Comparison of ENCODE assay signal across 23 cellular contexts in genomic region chr1:151553659-151554058, GRCh38. TPM values are rescaled to one million over a fixed set of nuclear protein-coding genes. Genes with fewer than 3 reads are reported as not detected.
DNase-seq lines count a peak whose midpoint lies in the region; TF ChIP-seq lines count a peak whose summit lies in the region.
"Had no signal": no experiment of that assay in that cellular context is flagged by ENCODE, and none has a peak within 500 bp of the region (broad histone marks: within the 10 kb centered on the region; RNA-seq: fewer than 3 reads in every experiment).

No MANE protein-coding gene starts in this region.

- H3K4me1 ChIP-seq in mammary epithelial cell (ENCODE audit: insufficient read depth, low read length) (peaks cover 23% of the 10 kb centered on the region), breast epithelium (no peaks in the 10 kb centered on the region)
- H3K4me1 ChIP-seq: HAP-1, testis had no signal

- H3K9ac ChIP-seq in mammary epithelial cell (ENCODE audit: insufficient read depth, low read length) = no peak overlapping the region

- intact Hi-C loops in mammary epithelial cell (cut with micrococcal nuclease) (no loop called here), breast epithelium (cut with DNase I; ENCODE audit: low total_unique reads) (no loop called here)

- H3K9me3 Mint-ChIP-seq in activated CD4-positive, alpha-beta T cell treated with anti-CD3 and anti-CD28 coated beads, Interleukin-2, amount 10 ng/mL, durations not matched to agents 7 days and 5 days = no peaks in the 10 kb centered on the region
- H3K9me3 Mint-ChIP-seq: activated T-helper 2 cell treated with anti-CD3 and anti-CD28 coated beads, Interferon-gamma antibody, Interleukin-2, Interleukin-4, amounts not matched to agents 10 μg/mL and 5 μg/mL and 100 μg/mL, durations not matched to agents 14 hours and 24 hours and 36 hours had no signal

- in situ Hi-C loops in mammary epithelial cell (cut with MboI; ENCODE audit: low sequenced_read_pairs in 2 of 2) = no loop called here

- no peak overlapping the region for H3K4me3 Mint-ChIP-seq in activated CD4-positive, alpha-beta T cell treated with anti-CD3 and anti-CD28 coated beads, Interleukin-2, amount 10 ng/mL, durations not matched to agents 7 days and 5 days
- H3K4me3 Mint-ChIP-seq: activated CD8-positive, alpha-beta memory T cell treated with anti-CD3 and anti-CD28 coated beads, Interleukin-2, amount 10 ng/mL, durations not matched to agents 7 days and 5 days had no signal

- no peak overlapping the region for H3K27ac Mint-ChIP-seq in activated CD4-positive, alpha-beta T cell treated with anti-CD3 and anti-CD28 coated beads, Interleukin-2, amount 10 ng/mL, durations not matched to agents 7 days and 5 days
- H3K27ac Mint-ChIP-seq: activated CD8-positive, alpha-beta memory T cell treated with anti-CD3 and anti-CD28 coated beads, Interleukin-2, amount 10 ng/mL, durations not matched to agents 7 days and 5 days; activated T-helper 2 cell treated with anti-CD3 and anti-CD28 coated beads, Interferon-gamma antibody, Interleukin-2, Interleukin-4, amounts not matched to agents 10 μg/mL and 5 μg/mL and 100 μg/mL, durations not matched to agents 14 hours and 24 hours and 36 hours had no signal

- H3K4me1 Mint-ChIP-seq in activated CD4-positive, alpha-beta T cell treated with anti-CD3 and anti-CD28 coated beads, Interleukin-2, amount 10 ng/mL, durations not matched to agents 7 days and 5 days = peaks cover 3% of the 10 kb centered on the region

- H3K4me2 ChIP-seq in mammary epithelial cell (ENCODE audit: insufficient read depth, low read depth, low read length) = no peak overlapping the region
- H3K4me2 ChIP-seq: hepatocyte had no signal

- H3K79me2 ChIP-seq in mammary epithelial cell (ENCODE audit: insufficient read depth, low read length) = peaks cover 31% of the 10 kb centered on the region

- no peaks in the 10 kb centered on the region for H4K20me1 ChIP-seq in mammary epithelial cell (ENCODE audit: insufficient read depth, low read length)

- no TSS peak for BruUV-seq in mammary epithelial cell (replicated peaks; lab: Mats Ljungman, UMichigan)

- no peak overlapping the region for H2AFZ ChIP-seq in mammary epithelial cell (ENCODE audit: low read depth, low read length)
- H2AFZ ChIP-seq: hepatocyte had no signal

- DNase-seq in mammary epithelial cell (peak; percentile 68), breast epithelium (ENCODE audit: low spot score in 2 of 2) (no peak), amniotic epithelial cell (ENCODE audit: low read depth) (peak; percentile 65), iris pigment epithelial cell (ENCODE audit: low read depth) (peak; percentile 68), inferior parietal cortex (ENCODE audit: extremely low spot score) (no peak), SIG-M5 (lab: John Stamatoyannopoulos, UW) (no peak)
- no peak for DNase-seq in activated CD4-positive, alpha-beta T cell treated with anti-CD3 and anti-CD28 coated beads, Interleukin-2, amount 10 ng/mL, durations not matched to agents 7 days and 5 days
- DNase-seq in stimulated activated CD4-positive, alpha-beta T cell treated with anti-CD3 and anti-CD28 coated beads, Interleukin-1b, Interleukin-23, amount 100 ng/mL, for 48 hours = no peak
- DNase-seq: 8988T; activated CD8-positive, alpha-beta memory T cell treated with anti-CD3 and anti-CD28 coated beads, Interleukin-2, amount 10 ng/mL, durations not matched to agents 7 days and 5 days; central memory CD4-positive, alpha-beta T cell; effector CD4-positive, alpha-beta T cell; esophagus squamous epithelium; KBM-7; NCI-H1092 treated with DMSO at 0.1 percent for 48 hours; NCI-H69; OCI-M1; stimulated activated CD4-positive, alpha-beta T cell treated with anti-CD3 and anti-CD28 coated beads, Interleukin-12 subunit alpha, Interleukin-12 subunit beta, amount 100 ng/mL, for 4 hours; testis had no signal

- no peak for TF ChIP-seq POLR2A in breast epithelium (IDR thresholded peaks at IDR 0.05)

- H3K36me3 ChIP-seq in mammary epithelial cell (ENCODE audit: insufficient read depth, low read length) (no peaks in the 10 kb centered on the region), breast epithelium (no peaks in the 10 kb centered on the region)
- H3K36me3 ChIP-seq: HAP-1 had no signal

- POLR2A ChIA-PET in activated CD4-positive, alpha-beta T cell treated with anti-CD3 and anti-CD28 coated beads, Interleukin-2, amount 10 ng/mL, durations not matched to agents 7 days and 5 days (lab: Charles Lee) = no interaction called here

- 51% methylated on average over 4 of the region's 4 CpGs for WGBS in mammary epithelial cell (ENCODE audit: low coverage, missing lambda C conversion rate)

- TF ChIP-seq CTCF in mammary epithelial cell (conservative IDR thresholded peaks at IDR 0.05 in 1 of 2, IDR thresholded peaks at IDR 0.05 in 1 of 2; ENCODE audit: extremely low read depth in 1 of 2, insufficient read depth in 1 of 2, low read depth in 1 of 2, low read length in 2 of 2) (no peak), breast epithelium (IDR thresholded peaks at IDR 0.05) (no peak)

- H3K9me3 ChIP-seq in mammary epithelial cell (replicated peaks; ENCODE audit: insufficient read depth, low read length) = no peaks in the 10 kb centered on the region
- H3K9me3 ChIP-seq in breast epithelium = no peaks in the 10 kb centered on the region
- H3K9me3 ChIP-seq: esophagus squamous epithelium, HAP-1, testis had no signal

- H3K27me3 Mint-ChIP-seq in activated CD4-positive, alpha-beta T cell treated with anti-CD3 and anti-CD28 coated beads, Interleukin-2, amount 10 ng/mL, durations not matched to agents 7 days and 5 days = no peaks in the 10 kb centered on the region

- dilution Hi-C loops in mammary epithelial cell (cut with HindIII; ENCODE audit: low sequenced_read_pairs) = no loop called here

- no peak overlapping the region for H3K4me3 ChIP-seq in mammary epithelial cell (replicated peaks in 1 of 3; ENCODE audit: insufficient read depth in 1 of 3, low read depth in 2 of 3, low read length in 3 of 3)
- no peak overlapping the region for H3K4me3 ChIP-seq in breast epithelium
- H3K4me3 ChIP-seq: esophagus squamous epithelium, HAP-1, hepatocyte, testis had no signal

- H3K27me3 ChIP-seq in mammary epithelial cell (ENCODE audit: insufficient read depth, low read length) (no peaks in the 10 kb centered on the region), breast epithelium (no peaks in the 10 kb centered on the region)
- H3K27me3 ChIP-seq: esophagus squamous epithelium, hepatocyte, testis had no signal

- CTCF ChIA-PET in mammary epithelial cell (lab: Charles Lee; ENCODE audit: low non-redundant PET) = no interaction called here
- CTCF ChIA-PET in activated CD4-positive, alpha-beta T cell treated with anti-CD3 and anti-CD28 coated beads, Interleukin-2, amount 10 ng/mL, durations not matched to agents 7 days and 5 days (lab: Charles Lee) = no interaction called here

- H3K27ac ChIP-seq in mammary epithelial cell (ENCODE audit: insufficient read depth, low read depth, low read length) (no peak overlapping the region), breast epithelium (no peak overlapping the region)
- H3K27ac ChIP-seq: C4-2B, esophagus squamous epithelium, testis had no signal

- H3K36me3 Mint-ChIP-seq in activated CD4-positive, alpha-beta T cell treated with anti-CD3 and anti-CD28 coated beads, Interleukin-2, amount 10 ng/mL, durations not matched to agents 7 days and 5 days (ENCODE audit: low read depth) = no peaks in the 10 kb centered on the region
- H3K36me3 Mint-ChIP-seq: activated CD8-positive, alpha-beta memory T cell treated with anti-CD3 and anti-CD28 coated beads, Interleukin-2, amount 10 ng/mL, durations not matched to agents 7 days and 5 days had no signal

RNA-seq across cellular contexts. Expression of gene TUFT1, which starts 13.6 kb away (rescaled TPM):
- total RNA-seq in mammary epithelial cell (10 to 100 TPM; 43.3 to 59.0 TPM), breast epithelium (10 to 100 TPM in 2 of 3 donors, 1 to 10 TPM in 1; 7.2 to 21.2 (median 13.4) TPM)
- polyA plus RNA-seq in mammary epithelial cell = 7.0 TPM
- polyA minus RNA-seq in mammary epithelial cell = 14.2 TPM
- total RNA-seq in activated CD4-positive, alpha-beta T cell treated with anti-CD3 and anti-CD28 coated beads, Interleukin-2, amount 10 ng/mL, durations not matched to agents 7 days and 5 days = 1 to 10 TPM; 1.9 to 2.2 TPM

RNA-seq across cellular contexts. Expression of gene CGN, which starts 42.5 kb away (rescaled TPM):
- total RNA-seq in mammary epithelial cell (1 to 10 TPM; 2.0 to 3.7 TPM), breast epithelium (10 to 100 TPM in 2 of 3 donors, under 1 TPM in 1; 0.16 to 28.1 (median 13.4) TPM)
- polyA plus RNA-seq in mammary epithelial cell = 1.1 TPM
- not detected for polyA minus RNA-seq in mammary epithelial cell
- total RNA-seq in activated CD4-positive, alpha-beta T cell treated with anti-CD3 and anti-CD28 coated beads, Interleukin-2, amount 10 ng/mL, durations not matched to agents 7 days and 5 days = under 1 TPM; 0.17 to 0.30 TPM

RNA-seq across cellular contexts. Expression of gene SNX27, which starts 58.2 kb away (rescaled TPM):
- total RNA-seq in mammary epithelial cell = 10 to 100 TPM; 22.7 to 25.5 TPM
- polyA plus RNA-seq in mammary epithelial cell = 12.1 TPM
- polyA minus RNA-seq in mammary epithelial cell = 43.2 TPM
- 10 to 100 TPM; 41.3 to 46.8 (median 43.6) TPM for total RNA-seq in breast epithelium
- total RNA-seq in activated CD4-positive, alpha-beta T cell treated with anti-CD3 and anti-CD28 coated beads, Interleukin-2, amount 10 ng/mL, durations not matched to agents 7 days and 5 days = 10 to 100 TPM; 24.5 to 25.1 TPM

Comparison
In these comparisons a context has a peak if more than half of its experiments do, and no peak if none do; other contexts are left out.
1. DNase-seq: peak in mammary epithelial cell (single experiment), amniotic epithelial cell (single experiment) and iris pigment epithelial cell (single experiment); none in breast epithelium (0 of 2), inferior parietal cortex (single experiment), SIG-M5 (single experiment), activated CD4-positive, alpha-beta T cell treated with anti-CD3 and anti-CD28 coated beads, Interleukin-2, amount 10 ng/mL, durations not matched to agents 7 days and 5 days (single experiment) and stimulated activated CD4-positive, alpha-beta T cell treated with anti-CD3 and anti-CD28 coated beads, Interleukin-1b, Interleukin-23, amount 100 ng/mL, for 48 hours (single experiment).